ENCODE assay signal across 34 cellular contexts in genomic region chr1:237025358-237026074, GRCh38. TPM values are rescaled to one million over a fixed set of nuclear protein-coding genes. Genes with fewer than 3 reads are reported as not detected.
"Had no signal": no experiment of that assay in that cellular context is flagged by ENCODE, and none has a peak within 500 bp of the region (broad histone marks: within the 10 kb centered on the region; RNA-seq: fewer than 3 reads in every experiment).

No MANE protein-coding gene starts in this region.

- H3K4me3 ChIP-seq: esophagus muscularis mucosa, gastrocnemius medialis, heart left ventricle had no signal

- DNase-seq: activated CD4-positive, alpha-beta memory T cell treated with anti-CD3 and anti-CD28 coated beads, Interleukin-2, amount 10 ng/mL, durations not matched to agents 7 days and 5 days; activated CD4-positive, alpha-beta T cell treated with anti-CD3 and anti-CD28 coated beads for 1 hour; activated CD4-positive, alpha-beta T cell treated with anti-CD3 and anti-CD28 coated beads for 4 hours; activated CD4-positive, alpha-beta T cell treated with anti-CD3 and anti-CD28 coated beads, Interleukin-2, amount 10 ng/mL, durations not matched to agents 7 days and 5 days; activated CD4-positive, alpha-beta T cell treated with anti-CD3 and anti-CD28 coated beads, Interleukin-2, amount 50 U/mL, for 4 hours; activated CD8-positive, alpha-beta memory T cell treated with anti-CD3 and anti-CD28 coated beads, Interleukin-2, amount 50 U/mL, for 48 hours; activated gamma-delta T cell; activated naive CD4-positive, alpha-beta T cell; activated naive CD4-positive, alpha-beta T cell treated with anti-CD3 and anti-CD28 coated beads, Interleukin-2, amount 10 ng/mL, durations not matched to agents 7 days and 5 days; activated T-cell treated with anti-CD3 and anti-CD28 coated beads for 4 hours; activated T-cell treated with anti-CD3 and anti-CD28 coated beads, Interleukin-2, amount 50 U/mL, for 24 hours; activated T-cell treated with anti-CD3 and anti-CD28 coated beads, Interleukin-2, amount 50 U/mL, for 72 hours; amniotic stem cell; anterior cingulate cortex; brain microvascular endothelial cell; caudate nucleus; cortex of kidney; dermis blood vessel endothelial cell; effector CD4-positive, alpha-beta T cell; effector memory CD8-positive, alpha-beta T cell; erythroblast; foreskin keratinocyte; gastrocnemius medialis; glutamatergic neuron; heart left ventricle; T-helper 2 cell had no signal

- H3K4me1 ChIP-seq: foreskin keratinocyte, gastrocnemius medialis had no signal

- H3K9me3 ChIP-seq: esophagus muscularis mucosa, gastrocnemius medialis had no signal

- H3K36me3 ChIP-seq: brain microvascular endothelial cell, esophagus muscularis mucosa, gastrocnemius medialis, heart left ventricle had no signal

- H3K27ac ChIP-seq: brain microvascular endothelial cell, esophagus muscularis mucosa, foreskin keratinocyte, gastrocnemius medialis, VCaP had no signal

- ATAC-seq: activated naive CD4-positive, alpha-beta T cell treated with anti-CD3 and anti-CD28 coated beads, Interleukin-2, amount 50 U/mL, for 72 hours; activated T-cell treated with anti-CD3 and anti-CD28 coated beads, Interleukin-2, amount 50 U/mL, for 72 hours; effector memory CD8-positive, alpha-beta T cell; foreskin keratinocyte; gastrocnemius medialis; heart left ventricle; WTC11 had no signal

RNA-seq across cellular contexts. Expression of gene RYR2, which starts 16.5 kb away (rescaled TPM):
- total RNA-seq: activated CD4-positive, alpha-beta T cell treated with anti-CD3 and anti-CD28 coated beads, Interleukin-2, amount 10 ng/mL, durations not matched to agents 7 days and 5 days; activated naive CD4-positive, alpha-beta T cell treated with anti-CD3 and anti-CD28 coated beads, Interleukin-2, amount 50 U/mL, for 72 hours; bronchial epithelial cell; foreskin keratinocyte; T-helper 1 cell treated with Interleukin-12 subunit alpha and Interleukin-12 subunit beta and Interleukin-4 antibody, amounts not matched to agents 30 ng/mL and 1 ng/mL, for 36 hours had no signal

RNA-seq across cellular contexts. Expression of gene MT1HL1, which starts 21.3 kb away (rescaled TPM):
- total RNA-seq: activated CD4-positive, alpha-beta memory T cell treated with anti-CD3 and anti-CD28 coated beads, Interleukin-2, amount 10 ng/mL, durations not matched to agents 7 days and 5 days; activated CD4-positive, alpha-beta T cell treated with anti-CD3 and anti-CD28 coated beads, Interleukin-2, amount 10 ng/mL, durations not matched to agents 7 days and 5 days; activated naive CD4-positive, alpha-beta T cell treated with anti-CD3 and anti-CD28 coated beads, Interleukin-2, amount 50 U/mL, for 72 hours; activated T-cell treated with anti-CD3 and anti-CD28 coated beads, Interleukin-2, amount 50 U/mL, for 72 hours; astrocyte; bronchial epithelial cell; chondrocyte; dermis blood vessel endothelial cell; esophagus muscularis mucosa; foreskin keratinocyte; gastrocnemius medialis; heart left ventricle; T-helper 1 cell treated with Interleukin-12 subunit alpha and Interleukin-12 subunit beta and Interleukin-4 antibody, amounts not matched to agents 30 ng/mL and 1 ng/mL, for 36 hours; WTC11 had no signal
